Comparison of ENCODE assay signal across 8 cellular contexts in genomic region chr18:50287441-50288347, GRCh38. TPM values are rescaled to one million over a fixed set of nuclear protein-coding genes. Genes with fewer than 3 reads are reported as not detected.
DNase-seq lines count a peak whose midpoint lies in the region; ATAC-seq lines count a peak whose summit lies in the region.

Gene CXXC1, minus strand, starts transcription at chr18:50287692. Its CDS starts 103 bp downstream, at chr18:50287589.

- H3K9me3 ChIP-seq in mononuclear cell (ENCODE audit: low read depth, low read length): no peaks in the 10 kb centered on the region

- no peaks in the 10 kb centered on the region for H3K9me3 Mint-ChIP-seq in IgD-negative memory B cell

- peak; percentile 95 for DNase-seq in DMS153 treated with DMSO at 0.1 percent for 48 hours (lab: John Stamatoyannopoulos, UW; ENCODE audit: unreplicated experiment)
- peak; percentile 99 for DNase-seq in OCI-M1 (lab: John Stamatoyannopoulos, UW)
- peak; percentile 97 for DNase-seq in activated T-cell treated with anti-CD3 and anti-CD28 coated beads for 24 hours (ENCODE audit: low read depth)
- DNase-seq in epidermal melanocyte (ENCODE audit: insufficient read length, low spot score): peak; percentile 89
- DNase-seq in stimulated activated CD8-positive, alpha-beta memory T cell treated with anti-CD3 and anti-CD28 coated beads, Interleukin-4, amount 100 ng/mL, for 1 hour (ENCODE audit: low read depth in 2 of 2, low spot score in 1 of 2): peak; percentile 91 to 96

- peak; percentile 88 for ATAC-seq in GM21529 (IDR thresholded peaks at IDR 0.05; ENCODE audit: unreplicated experiment)

- H3K27ac Mint-ChIP-seq in IgD-negative memory B cell: peak within 1 kb of the TSS; percentile 88 to 99 (median 94)

- peaks cover 21% of the 10 kb centered on the region for H3K4me1 ChIP-seq in mononuclear cell (ENCODE audit: insufficient read depth, low read length)

- no peaks in the 10 kb centered on the region for H3K27me3 ChIP-seq in mononuclear cell (ENCODE audit: insufficient read depth, low read length)

- H3K27me3 Mint-ChIP-seq in IgD-negative memory B cell: no peaks in the 10 kb centered on the region

- H3K4me1 Mint-ChIP-seq in IgD-negative memory B cell: peaks cover 8 to 21% (median 18%) of the 10 kb centered on the region in 3 donors

- H3K4me3 ChIP-seq in mononuclear cell (ENCODE audit: low read length): peak within 1 kb of the TSS; percentile 95

- peak within 1 kb of the TSS; percentile 92 to 99 (median 98) for H3K4me3 Mint-ChIP-seq in IgD-negative memory B cell

- H3K36me3 Mint-ChIP-seq in IgD-negative memory B cell: peaks cover 16% of the 10 kb centered on the region

RNA-seq across cellular contexts. Expression of gene CXXC1, which starts in this region (rescaled TPM):
- polyA plus RNA-seq in IgD-negative memory B cell: 98.6 TPM
- 46.9 TPM for total RNA-seq in mononuclear cell

Comparison
In these comparisons a context has a peak if more than half of its experiments do, and no peak if none do; other contexts are left out.
1. Peak in every context shown above with its lines: DNase-seq, ATAC-seq and H3K4me3 ChIP-seq.